8 cellular contexts compared by ENCODE assay signal in the genomic region with DNA sequence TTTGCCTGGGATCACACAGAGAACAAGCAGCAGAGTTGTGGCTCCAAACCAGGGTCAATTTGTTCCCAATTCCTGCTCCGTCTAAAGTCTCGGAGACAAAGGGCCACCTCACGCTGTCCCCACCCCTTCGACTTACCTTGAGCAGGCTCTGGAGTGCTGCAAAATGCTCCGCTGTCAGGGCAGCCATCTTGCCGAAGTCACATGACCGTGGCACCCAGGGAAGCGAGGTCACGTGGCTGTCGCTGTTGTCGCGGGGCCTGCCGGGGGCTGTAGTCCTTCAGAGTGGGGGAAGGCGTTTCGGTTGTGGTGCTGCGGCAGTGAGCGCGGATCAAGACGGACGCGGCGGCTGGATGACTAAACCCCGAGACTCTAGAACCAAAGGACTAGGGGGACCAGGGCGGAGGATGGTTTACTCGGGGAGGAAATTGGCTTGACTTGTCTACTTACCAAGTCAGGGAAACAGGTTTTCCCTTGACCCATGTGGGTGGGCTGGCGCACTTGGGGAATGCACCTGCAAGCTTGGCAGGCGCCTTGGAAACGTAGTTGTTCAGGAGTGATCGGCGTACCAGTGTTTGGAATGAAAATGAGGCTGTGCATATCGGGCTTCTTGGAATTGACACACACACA. TPM values are rescaled to one million over a fixed set of nuclear protein-coding genes. Genes with fewer than 3 reads are reported as not detected.
DNase-seq lines count a peak whose midpoint lies in the region; ATAC-seq and TF ChIP-seq lines count a peak whose summit lies in the region.

A gene (minus strand): TSS at position 199 of the 627 bp plus-strand sequence. CDS start 12 bp downstream, at position 187.

- TF ChIP-seq CTCF in CD8-positive, alpha-beta T cell (IDR thresholded peaks at IDR 0.05), result no peak
- TF ChIP-seq CTCF in lung (IDR thresholded peaks at IDR 0.05; ENCODE audit: control extremely low read depth, extremely low read depth), result no peak

- 1 to 2% methylated on average over 31 of the region's 31 CpGs for WGBS in lung, 2 donors

- DNase-seq in CD8-positive, alpha-beta T cell, result peak; percentile 86 to 96 (median 92)
- DNase-seq in HS-27A (ENCODE audit: low read depth) (peak; percentile 82), NK-92 (lab: John Stamatoyannopoulos, UW; ENCODE audit: unreplicated experiment) (peak; percentile 68), lung (ENCODE audit: low spot score) (peak; percentile 97)
- peak; percentile 95 for DNase-seq in activated CD8-positive, alpha-beta memory T cell treated with anti-CD3 and anti-CD28 coated beads for 24 hours
- peak; percentile 86 for DNase-seq in effector CD8-positive, alpha-beta T cell (lab: John Stamatoyannopoulos, UW)
- DNase-seq in stimulated activated CD4-positive, alpha-beta T cell treated with anti-CD3 and anti-CD28 coated beads, TNF-alpha, amount 100 ng/mL, for 4 hours (ENCODE audit: low read depth in 3 of 3), result peak; percentile 80 to 91 (median 87)

- POLR2A ChIA-PET in CD8-positive, alpha-beta T cell (lab: Charles Lee), result interaction anchor here (0.7 to 1.6 kb wide), 3 partner anchors 10 to 163 kb away, joined by 3 to 6 read pairs (median 5); no protein-coding TSS in a partner anchor

- no peaks in the 10 kb centered on the region for H3K36me3 ChIP-seq in CD8-positive, alpha-beta T cell (ENCODE audit: insufficient read depth, low read length)
- H3K36me3 ChIP-seq in lung (ENCODE audit: control insufficient read depth in 2 of 2, insufficient read depth in 2 of 2, low read length in 2 of 2), result no peaks in the 10 kb centered on the region

- H3K27ac Mint-ChIP-seq in CD8-positive, alpha-beta T cell, result peak within 1 kb of the TSS; percentile 87

- H3K4me1 Mint-ChIP-seq in CD8-positive, alpha-beta T cell (ENCODE audit: low read depth), result peaks cover 43% of the 10 kb centered on the region

- H3K36me3 Mint-ChIP-seq in CD8-positive, alpha-beta T cell, result peaks cover 8% of the 10 kb centered on the region

- peak; percentile 96 for ATAC-seq in CD8-positive, alpha-beta T cell
- ATAC-seq in GM19467 (IDR thresholded peaks at IDR 0.05; ENCODE audit: unreplicated experiment) (peak; percentile 99), lung (ENCODE audit: insufficient read depth, low FRiP score) (peak; percentile 96)

- H3K4me1 ChIP-seq in CD8-positive, alpha-beta T cell (ENCODE audit: insufficient read depth, low read length), result peaks cover 22% of the 10 kb centered on the region
- peaks cover 4% of the 10 kb centered on the region in 2 donors for H3K4me1 ChIP-seq in lung (ENCODE audit: control insufficient read depth in 2 of 2, insufficient read depth in 2 of 2, low read length in 2 of 2)

- peak within 1 kb of the TSS; percentile 35 for H3K27ac ChIP-seq in CD8-positive, alpha-beta T cell (ENCODE audit: low read depth, low read length)
- peak within 1 kb of the TSS; percentile 12 to 68 for H3K27ac ChIP-seq in lung (ENCODE audit: low read depth in 1 of 2, low read length in 1 of 2)

- no peaks in the 10 kb centered on the region for H3K9me3 Mint-ChIP-seq in CD8-positive, alpha-beta T cell

- H3K4me3 Mint-ChIP-seq in CD8-positive, alpha-beta T cell, result peak within 1 kb of the TSS; percentile 89

- H3K27me3 ChIP-seq in CD8-positive, alpha-beta T cell (ENCODE audit: insufficient read depth, low read length), result no peaks in the 10 kb centered on the region
- no peaks in the 10 kb centered on the region for H3K27me3 ChIP-seq in lung (ENCODE audit: control insufficient read depth, insufficient read depth)

- CTCF ChIA-PET in CD8-positive, alpha-beta T cell (lab: Charles Lee), result interaction anchor here (0.6 to 4.5 kb wide), 8 partner anchors 12 to 223 kb away, joined by 3 to 28 read pairs (median 4); no protein-coding TSS in a partner anchor

- peak within 1 kb of the TSS; percentile 65 for H3K4me3 ChIP-seq in CD8-positive, alpha-beta T cell (ENCODE audit: low read depth, low read length)
- peak within 1 kb of the TSS; percentile 70 for H3K4me3 ChIP-seq in lung

- intact Hi-C loops in CD8-positive, alpha-beta T cell (cut with DNase I, micrococcal nuclease), result loop anchor here (1.0 to 10.0 kb wide), 9 partner anchors 203 to 1855 kb away; a partner anchor contains a TSS

- no peaks in the 10 kb centered on the region for H3K27me3 Mint-ChIP-seq in CD8-positive, alpha-beta T cell (ENCODE audit: low read depth)

- no peaks in the 10 kb centered on the region for H3K9me3 ChIP-seq in CD8-positive, alpha-beta T cell (ENCODE audit: low read length)
- H3K9me3 ChIP-seq in lung (ENCODE audit: control insufficient read depth in 2 of 2, insufficient read depth in 1 of 2, low read length in 1 of 2), result no peaks in the 10 kb centered on the region

RNA-seq across cellular contexts. Expression of the gene that starts here (rescaled TPM):
- 10 to 100 TPM; 34.1 to 38.1 TPM for total RNA-seq in CD8-positive, alpha-beta T cell
- total RNA-seq in lung, result 10 to 100 TPM; 42.5 to 66.8 TPM
- 10 to 100 TPM; 41.8 to 46.6 TPM for polyA plus RNA-seq in lung

Comparison
In these comparisons a context has a peak if more than half of its experiments do, and no peak if none do; other contexts are left out.
1. Peak in every context shown above with its lines: DNase-seq, ATAC-seq, H3K4me3 ChIP-seq and H3K27ac ChIP-seq.